ENCODE assay signal across 8 cellular contexts in genomic region chr21:32403201-32403701, GRCh38. TPM values are rescaled to one million over a fixed set of nuclear protein-coding genes. Genes with fewer than 3 reads are reported as not detected.
DNase-seq lines count a peak whose midpoint lies in the region; ATAC-seq and TF ChIP-seq lines count a peak whose summit lies in the region.

No MANE protein-coding gene starts in this region.

- DNase-seq in NCI-H446 (lab: John Stamatoyannopoulos, UW) = peak; percentile 51 to 74
- no peak for DNase-seq in NCI-H446 treated with DMSO at 0.1 percent for 48 hours (lab: John Stamatoyannopoulos, UW)
- peak; percentile 44 for DNase-seq in NCI-H2107 (lab: John Stamatoyannopoulos, UW)
- DNase-seq in central memory CD8-positive, alpha-beta T cell (ENCODE audit: low spot score in 2 of 2) = peak; percentile 37 to 45
- peak; percentile 47 to 55 for DNase-seq in left colon
- peak in 2 of 3 experiments; percentile 3 to 28 for DNase-seq in stimulated activated CD4-positive, alpha-beta T cell treated with anti-CD3 and anti-CD28 coated beads, TNF-alpha, amount 100 ng/mL, for 4 hours (ENCODE audit: low read depth in 3 of 3)

- peaks cover 2% of the 10 kb centered on the region for H3K36me3 Mint-ChIP-seq in central memory CD8-positive, alpha-beta T cell (ENCODE audit: insufficient read depth)

- ATAC-seq in central memory CD8-positive, alpha-beta T cell (replicated peaks; ENCODE audit: extremely low read depth, poor library complexity, severe bottlenecking) = peak; percentile 66
- ATAC-seq in left colon (peak; percentile 65), HG03025 (IDR thresholded peaks at IDR 0.05; ENCODE audit: low FRiP score, unreplicated experiment) (no peak)

- H3K4me1 Mint-ChIP-seq in central memory CD8-positive, alpha-beta T cell = peaks cover 10% of the 10 kb centered on the region

- intact Hi-C loops in left colon (cut with DNase I, micrococcal nuclease) = loop anchor here in 1 of 2 donors (10.0 kb wide), 1 partner anchor 202 kb away; no protein-coding TSS in a partner anchor

- peaks cover 3% of the 10 kb centered on the region for H3K9me3 Mint-ChIP-seq in central memory CD8-positive, alpha-beta T cell

- peaks cover 12% of the 10 kb centered on the region for H3K27me3 Mint-ChIP-seq in central memory CD8-positive, alpha-beta T cell

- no peak overlapping the region for H3K27ac Mint-ChIP-seq in central memory CD8-positive, alpha-beta T cell (ENCODE audit: low read depth)

- peak; percentile 92 for TF ChIP-seq CTCF in VCaP (conservative IDR thresholded peaks at IDR 0.05)

- no peak overlapping the region for H3K27ac ChIP-seq in VCaP

- no peak overlapping the region for H3K4me3 Mint-ChIP-seq in central memory CD8-positive, alpha-beta T cell

RNA-seq across cellular contexts. Expression of gene EVA1C, which starts 9.3 kb away (rescaled TPM):
- 10 to 100 TPM; 10.3 to 24.5 TPM for total RNA-seq in left colon

RNA-seq across cellular contexts. Expression of gene URB1, which starts 10.4 kb away (rescaled TPM):
- total RNA-seq in left colon = 10 to 100 TPM in 1 of 2 donors, 1 to 10 TPM in 1; 7.3 to 12.6 TPM
